ENCODE assay signal across 8 cellular contexts in genomic region chr9:104747245-104747564, GRCh38. TPM values are rescaled to one million over a fixed set of nuclear protein-coding genes. Genes with fewer than 3 reads are reported as not detected.
DNase-seq lines count a peak whose midpoint lies in the region; ATAC-seq, FAIRE-seq and TF ChIP-seq lines count a peak whose summit lies in the region.

No MANE protein-coding gene starts in this region.

- H4K20me1 ChIP-seq in HepG2 (ENCODE audit: insufficient read depth, low read length), result no peaks in the 10 kb centered on the region

- H3K4me1 ChIP-seq in ascending aorta (peaks cover 0 to 7% of the 10 kb centered on the region in 2 donors), HepG2 (ENCODE audit: insufficient read depth, low read length) (peaks cover 19% of the 10 kb centered on the region), transverse colon (peaks cover 4 to 22% (median 12%) of the 10 kb centered on the region in 4 donors)

- WGBS in HepG2 (ENCODE audit: low lambda C conversion rate), result 0% methylated on average over 9 of the region's 9 CpGs
- 0% methylated on average over 9 of the region's 9 CpGs; no CpG with 5 or more reads in 1 of the 2 donors for WGBS in transverse colon (ENCODE audit: low coverage in 1 of 2), 2 donors

- H3K4me2 ChIP-seq in HepG2 (ENCODE audit: low read depth, low read length), result peak overlapping the region; percentile 87

- TF ChIP-seq POLR2A in HepG2 (IDR thresholded peaks at IDR 0.05; ENCODE audit: insufficient read depth in 1 of 2, low read depth in 2 of 2, low read length in 2 of 2) (no peak), transverse colon (IDR thresholded peaks at IDR 0.05) (no peak)

- TF ChIP-seq CTCF in ascending aorta (IDR thresholded peaks at IDR 0.05) (no peak), HepG2 (CRISPR knock-in tag; IDR thresholded peaks at IDR 0.05) (0 out of 2 replicates have a peak, but pooled peaks have one; percentile 2), transverse colon (IDR thresholded peaks at IDR 0.05) (no peak)

- no peaks in the 10 kb centered on the region for H3K27me3 ChIP-seq in ascending aorta
- H3K27me3 ChIP-seq in HepG2 (ENCODE audit: control insufficient read depth in 1 of 2, insufficient read depth in 2 of 2, low read length in 2 of 2), result no peaks in the 10 kb centered on the region
- no peaks in the 10 kb centered on the region for H3K27me3 ChIP-seq in transverse colon

- H3K4me1 Mint-ChIP-seq in activated T-cell treated with anti-CD3 and anti-CD28 coated beads, Interleukin-2, amount 50 U/mL, for 4 hours (ENCODE audit: low read depth), result peaks cover 21% of the 10 kb centered on the region

- H3K9me3 Mint-ChIP-seq in activated T-cell treated with anti-CD3 and anti-CD28 coated beads, Interleukin-2, amount 50 U/mL, for 4 hours, result no peaks in the 10 kb centered on the region

- intact Hi-C loops in ascending aorta (cut with DNase I) (no loop called here), HepG2 (cut with micrococcal nuclease; ENCODE audit: unreplicated experiment) (loop anchor here (5.0 kb wide), 1 partner anchor 655 kb away; the partner anchor contains the start of gene SMC2), transverse colon (cut with DNase I; ENCODE audit: low total_unique reads) (no loop called here)

- H3K36me3 Mint-ChIP-seq in activated T-cell treated with anti-CD3 and anti-CD28 coated beads, Interleukin-2, amount 50 U/mL, for 4 hours (ENCODE audit: insufficient read depth), result peaks cover 3% of the 10 kb centered on the region

- peak overlapping the region; percentile 71 for H3K9ac ChIP-seq in HepG2 (ENCODE audit: insufficient read depth, low read depth, low read length)

- TSS peak; percentile 66 for BruUV-seq in HepG2 (replicated peaks; lab: Mats Ljungman, UMichigan)

- no peak for DNase-seq in activated T-cell treated with anti-CD3 and anti-CD28 coated beads, Interleukin-2, amount 50 U/mL, for 4 hours
- DNase-seq in activated T-cell treated with anti-CD3 and anti-CD28 coated beads for 4 hours, result no peak
- DNase-seq in ascending aorta (ENCODE audit: low spot score in 2 of 2), result no peak
- no peak for DNase-seq in HepG2 (ENCODE audit: low spot score)
- no peak for DNase-seq in transverse colon
- no peak for DNase-seq in activated CD8-positive, alpha-beta memory T cell treated with anti-CD3 and anti-CD28 coated beads, Interleukin-2, amount 50 U/mL, for 4 hours

- H3K9me3 ChIP-seq in ascending aorta, result no peaks in the 10 kb centered on the region
- no peaks in the 10 kb centered on the region for H3K9me3 ChIP-seq in HepG2 (ENCODE audit: low read length)
- H3K9me3 ChIP-seq in transverse colon, result no peaks in the 10 kb centered on the region

- H2AFZ ChIP-seq in HepG2 (ENCODE audit: low read length), result peak overlapping the region; percentile 95

- peak in 1 of 2 donors; percentile 22 for ATAC-seq in activated T-cell treated with anti-CD3 and anti-CD28 coated beads, Interleukin-2, amount 50 U/mL, for 4 hours
- ATAC-seq in HepG2, result peak; percentile 63
- no peak for ATAC-seq in HG02759 (IDR thresholded peaks at IDR 0.05; ENCODE audit: unreplicated experiment)
- no peak for ATAC-seq in HG02884 (IDR thresholded peaks at IDR 0.05; ENCODE audit: unreplicated experiment)

- in situ Hi-C loops in HepG2 (cut with HindIII; ENCODE audit: extremely low pct_ligation_motif_present, low pct_unique_long_range_greater_than_20kb) (no loop called here), transverse colon (cut with MboI; ENCODE audit: low pct_ligation_motif_present in 1 of 4, low pct_unique_long_range_greater_than_20kb in 1 of 4, low sequenced_read_pairs in 3 of 4) (no loop called here)

- H3K36me3 ChIP-seq in ascending aorta, result peaks cover 3 to 8% of the 10 kb centered on the region in 2 donors
- no peaks in the 10 kb centered on the region for H3K36me3 ChIP-seq in HepG2 (replicated peaks in 1 of 2; ENCODE audit: control insufficient read depth in 1 of 2, insufficient read depth in 2 of 2, low read length in 2 of 2)
- H3K36me3 ChIP-seq in transverse colon, result peaks cover 0 to 10% (median 0%) of the 10 kb centered on the region in 4 donors

- TF ChIP-seq EP300 in HepG2 (IDR thresholded peaks at IDR 0.05; ENCODE audit: low read depth in 2 of 2, low read length in 2 of 2), result no peak
- no peak for TF ChIP-seq EP300 in HepG2 (CRISPR knock-in tag; IDR thresholded peaks at IDR 0.05; ENCODE audit: borderline replicate concordance)
- TF ChIP-seq EP300 in transverse colon (IDR thresholded peaks at IDR 0.05; ENCODE audit: low read depth), result no peak

- H3K27me3 Mint-ChIP-seq in activated T-cell treated with anti-CD3 and anti-CD28 coated beads, Interleukin-2, amount 50 U/mL, for 4 hours (ENCODE audit: low read depth), result no peaks in the 10 kb centered on the region

- peak overlapping the region; percentile 91 to 94 for H3K27ac ChIP-seq in ascending aorta
- peak overlapping the region; percentile 54 for H3K27ac ChIP-seq in HepG2 (ENCODE audit: extremely low read length, insufficient read depth, low read length)
- H3K27ac ChIP-seq in transverse colon, result peak overlapping the region; percentile 94 to 98 (median 96)

- H3K4me3 Mint-ChIP-seq in activated T-cell treated with anti-CD3 and anti-CD28 coated beads, Interleukin-2, amount 50 U/mL, for 4 hours, result peak overlapping the region; percentile 90

- no peak for TF ChIP-seq RAD21 in HepG2 (CRISPR knock-in tag; IDR thresholded peaks at IDR 0.05)

- POLR2A ChIA-PET in HepG2 (lab: Yijun Ruan, JAX), result interaction anchor here (0.9 to 1.1 kb wide), 2 partner anchors 16 to 670 kb away, joined by 3 to 6 read pairs; partner anchors contain the start of gene NIPSNAP3B

- no peak for FAIRE-seq in HepG2 (lab: Jason Lieb, UNC)

- H3K4me3 ChIP-seq in ascending aorta (peak overlapping the region; percentile 78 to 100), HepG2 (replicated peaks in 1 of 3; ENCODE audit: insufficient read depth in 1 of 3, low read depth in 2 of 3, low read length in 3 of 3) (peak overlapping the region; percentile 71 to 90 (median 89)), transverse colon (peak overlapping the region; percentile 37 to 81 (median 76))

- CTCF ChIA-PET in HepG2 (lab: Yijun Ruan, JAX; ENCODE audit: low intra/inter-chr PET ratio, low total read pairs), result no interaction called here

- no peaks in the 10 kb centered on the region for H3K79me2 ChIP-seq in HepG2 (ENCODE audit: insufficient read depth, low read length)

RNA-seq across cellular contexts. Expression of gene NIPSNAP3A, which starts 0.3 kb away (rescaled TPM):
- 1 to 10 TPM; 3.4 to 4.1 (median 3.7) TPM for total RNA-seq in activated T-cell treated with anti-CD3 and anti-CD28 coated beads, Interleukin-2, amount 50 U/mL, for 4 hours
- 9.7 TPM for total RNA-seq in ascending aorta
- 14.6 and 23.8 TPM in 2 replicates for total RNA-seq in HepG2 (2016; rRNA removed; fragmentation: Illumina TruSeq; extraction: Trizol)
- total RNA-seq in HepG2 (2016; cell fraction: cytosol; rRNA removed; fragmentation: Illumina TruSeq; extraction: Trizol; ENCODE audit: low read depth), result 3.1 and 3.3 TPM in 2 replicates
- 15.3 and 24.1 TPM in 2 replicates for total RNA-seq in HepG2 (2016; cell fraction: insoluble cytoplasmic fraction; rRNA removed; fragmentation: Illumina TruSeq; extraction: Trizol)
- total RNA-seq in HepG2 (2016; cell fraction: membrane; rRNA removed; fragmentation: Illumina TruSeq; extraction: Trizol), result 4.3 and 4.7 TPM in 2 replicates
- total RNA-seq in HepG2 (2016; cell fraction: nucleus; rRNA removed; fragmentation: Illumina TruSeq; extraction: Trizol), result 7.8 and 9.0 TPM in 2 replicates
- polyA plus RNA-seq in HepG2 (2011; rRNA removed), result 11.7 and 13.7 TPM in 2 replicates
- polyA plus RNA-seq in HepG2 (2011; cell fraction: cytosol; rRNA removed), result 5.4 and 8.4 TPM in 2 replicates
- polyA plus RNA-seq in HepG2 (2011; cell fraction: nucleus; rRNA removed), result 4.2 and 7.0 TPM in 2 replicates
- polyA plus RNA-seq in HepG2 (2012), result 7.9 and 8.7 TPM in 2 replicates
- 1.9 and 2.0 TPM in 2 replicates for polyA plus RNA-seq in HepG2 (2016; cell fraction: cytosol; fragmentation: Illumina TruSeq; extraction: Trizol; ENCODE audit: low read depth)
- polyA plus RNA-seq in HepG2 (2016; cell fraction: insoluble cytoplasmic fraction; fragmentation: Illumina TruSeq; extraction: Trizol; ENCODE audit: low read depth), result 24.3 and 26.7 TPM in 2 replicates
- polyA plus RNA-seq in HepG2 (2016; cell fraction: membrane; fragmentation: Illumina TruSeq; extraction: Trizol; ENCODE audit: low read depth), result 3.3 and 3.6 TPM in 2 replicates
- polyA plus RNA-seq in HepG2 (2016; cell fraction: nucleus; fragmentation: Illumina TruSeq; extraction: Trizol; ENCODE audit: insufficient read depth, low read depth), result 12.3 and 12.4 TPM in 2 replicates
- 3.1 and 4.9 TPM in 2 replicates for polyA minus RNA-seq in HepG2 (2011; rRNA and poly(A)+ RNA removed; ENCODE audit: low replicate concordance)
- polyA minus RNA-seq in HepG2 (2011; cell fraction: cytosol; rRNA and poly(A)+ RNA removed), result 4.4 and 4.6 TPM in 2 replicates
- 8.6 and 9.1 TPM in 2 replicates for polyA minus RNA-seq in HepG2 (2011; cell fraction: nucleus; rRNA and poly(A)+ RNA removed)
- total RNA-seq in transverse colon, result 10 to 100 TPM in 2 of 4 donors, 1 to 10 TPM in 2; 2.6 to 56.3 (median 22.5) TPM

RNA-seq across cellular contexts. Expression of gene NIPSNAP3B, which starts 16.7 kb away (rescaled TPM):
- total RNA-seq in activated T-cell treated with anti-CD3 and anti-CD28 coated beads, Interleukin-2, amount 50 U/mL, for 4 hours, result under 1 TPM in 2 of 3 donors, not detected in 1; 0.14 to 0.63 TPM
- total RNA-seq in ascending aorta (14.6 TPM), HepG2 (2016; rRNA removed; fragmentation: Illumina TruSeq; extraction: Trizol) (0.44 and 1.3 TPM in 2 replicates), transverse colon (1 to 10 TPM in 1 of 4 donors, under 1 TPM in 1, not detected in 2; 0.68 to 1.3 TPM)
- 0.18 TPM in 1 of 2 replicates, not detected in the other for total RNA-seq in HepG2 (2016; cell fraction: cytosol; rRNA removed; fragmentation: Illumina TruSeq; extraction: Trizol; ENCODE audit: low read depth)
- total RNA-seq in HepG2 (2016; cell fraction: insoluble cytoplasmic fraction; rRNA removed; fragmentation: Illumina TruSeq; extraction: Trizol), result 0.41 and 0.76 TPM in 2 replicates
- 0.12 and 0.21 TPM in 2 replicates for total RNA-seq in HepG2 (2016; cell fraction: membrane; rRNA removed; fragmentation: Illumina TruSeq; extraction: Trizol)
- total RNA-seq in HepG2 (2016; cell fraction: nucleus; rRNA removed; fragmentation: Illumina TruSeq; extraction: Trizol), result 2.1 and 2.6 TPM in 2 replicates
- polyA plus RNA-seq in HepG2 (2011; rRNA removed), result 1.5 and 2.1 TPM in 2 replicates
- 0.16 and 0.46 TPM in 2 replicates for polyA plus RNA-seq in HepG2 (2011; cell fraction: cytosol; rRNA removed)
- polyA plus RNA-seq in HepG2 (2011; cell fraction: nucleus; rRNA removed), result 2.0 and 2.8 TPM in 2 replicates
- 1.1 and 1.2 TPM in 2 replicates for polyA plus RNA-seq in HepG2 (2012)
- polyA plus RNA-seq in HepG2 (2016; cell fraction: cytosol; fragmentation: Illumina TruSeq; extraction: Trizol; ENCODE audit: low read depth), result not detected in 2 replicates
- 0.57 and 0.63 TPM in 2 replicates for polyA plus RNA-seq in HepG2 (2016; cell fraction: insoluble cytoplasmic fraction; fragmentation: Illumina TruSeq; extraction: Trizol; ENCODE audit: low read depth)
- 0.15 and 0.18 TPM in 2 replicates for polyA plus RNA-seq in HepG2 (2016; cell fraction: membrane; fragmentation: Illumina TruSeq; extraction: Trizol; ENCODE audit: low read depth)
- 2.9 and 4.1 TPM in 2 replicates for polyA plus RNA-seq in HepG2 (2016; cell fraction: nucleus; fragmentation: Illumina TruSeq; extraction: Trizol; ENCODE audit: insufficient read depth, low read depth)
- 0.40 TPM in 1 of 2 replicates, not detected in the other for polyA minus RNA-seq in HepG2 (2011; rRNA and poly(A)+ RNA removed; ENCODE audit: low replicate concordance)
- not detected in 2 replicates for polyA minus RNA-seq in HepG2 (2011; cell fraction: cytosol; rRNA and poly(A)+ RNA removed)
- 2.4 and 3.0 TPM in 2 replicates for polyA minus RNA-seq in HepG2 (2011; cell fraction: nucleus; rRNA and poly(A)+ RNA removed)

RNA-seq across cellular contexts. Expression of gene OR13D1, which starts 52.9 kb away (rescaled TPM):
- total RNA-seq in activated T-cell treated with anti-CD3 and anti-CD28 coated beads, Interleukin-2, amount 50 U/mL, for 4 hours, result not detected
- not detected for total RNA-seq in ascending aorta
- not detected in 2 replicates for total RNA-seq in HepG2 (2016; rRNA removed; fragmentation: Illumina TruSeq; extraction: Trizol)
- not detected in 2 replicates for total RNA-seq in HepG2 (2016; cell fraction: cytosol; rRNA removed; fragmentation: Illumina TruSeq; extraction: Trizol; ENCODE audit: low read depth)
- not detected in 2 replicates for total RNA-seq in HepG2 (2016; cell fraction: insoluble cytoplasmic fraction; rRNA removed; fragmentation: Illumina TruSeq; extraction: Trizol)
- total RNA-seq in HepG2 (2016; cell fraction: membrane; rRNA removed; fragmentation: Illumina TruSeq; extraction: Trizol), result not detected in 2 replicates
- not detected in 2 replicates for total RNA-seq in HepG2 (2016; cell fraction: nucleus; rRNA removed; fragmentation: Illumina TruSeq; extraction: Trizol)
- polyA plus RNA-seq in HepG2 (2011; rRNA removed), result not detected in 2 replicates
- polyA plus RNA-seq in HepG2 (2011; cell fraction: cytosol; rRNA removed), result not detected in 2 replicates
- polyA plus RNA-seq in HepG2 (2011; cell fraction: nucleus; rRNA removed), result not detected in 2 replicates
- not detected in 2 replicates for polyA plus RNA-seq in HepG2 (2012)
- polyA plus RNA-seq in HepG2 (2016; cell fraction: cytosol; fragmentation: Illumina TruSeq; extraction: Trizol; ENCODE audit: low read depth), result not detected in 2 replicates
- polyA plus RNA-seq in HepG2 (2016; cell fraction: insoluble cytoplasmic fraction; fragmentation: Illumina TruSeq; extraction: Trizol; ENCODE audit: low read depth), result not detected in 2 replicates
- polyA plus RNA-seq in HepG2 (2016; cell fraction: membrane; fragmentation: Illumina TruSeq; extraction: Trizol; ENCODE audit: low read depth), result not detected in 2 replicates
- polyA plus RNA-seq in HepG2 (2016; cell fraction: nucleus; fragmentation: Illumina TruSeq; extraction: Trizol; ENCODE audit: insufficient read depth, low read depth), result not detected in 2 replicates
- not detected in 2 replicates for polyA minus RNA-seq in HepG2 (2011; rRNA and poly(A)+ RNA removed; ENCODE audit: low replicate concordance)
- not detected in 2 replicates for polyA minus RNA-seq in HepG2 (2011; cell fraction: cytosol; rRNA and poly(A)+ RNA removed)
- polyA minus RNA-seq in HepG2 (2011; cell fraction: nucleus; rRNA and poly(A)+ RNA removed), result not detected in 2 replicates
- total RNA-seq in transverse colon, result not detected
